ENCODE assay signal across 12 cellular contexts in the genomic region with DNA sequence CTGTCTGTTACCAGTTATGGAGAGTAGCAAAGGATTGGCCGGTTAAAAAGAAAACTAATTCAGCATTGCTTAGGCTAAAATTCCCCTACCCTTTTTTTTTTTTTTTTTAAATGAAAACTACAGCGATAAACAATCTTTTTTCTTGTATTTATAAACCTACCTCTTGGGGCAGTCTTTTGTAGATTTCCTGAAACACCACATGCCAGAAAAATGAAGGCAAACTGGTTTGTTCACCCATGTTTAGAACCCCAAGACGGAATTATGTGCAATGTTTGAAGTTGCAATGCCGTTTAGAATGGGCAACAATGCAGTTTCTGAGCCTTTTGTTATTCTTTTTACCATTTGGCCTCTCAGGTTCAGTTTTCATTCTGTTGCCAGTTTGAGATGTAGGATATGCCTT. TPM values are rescaled to one million over a fixed set of nuclear protein-coding genes. Genes with fewer than 3 reads are reported as not detected.
DNase-seq lines count a peak whose midpoint lies in the region; ATAC-seq, FAIRE-seq and TF ChIP-seq lines count a peak whose summit lies in the region.
"Had no signal": no experiment of that assay in that cellular context is flagged by ENCODE, and none has a peak within 500 bp of the region (broad histone marks: within the 10 kb centered on the region; RNA-seq: fewer than 3 reads in every experiment).

No MANE protein-coding gene starts in this region.

- no peaks in the 10 kb centered on the region for H3K27me3 Mint-ChIP-seq in neural crest cell (ENCODE audit: low read depth)

- no peak for DNase-seq in neural crest cell (ENCODE audit: low read depth, low spot score)
- no peak for DNase-seq in aorta
- no peak for DNase-seq in KG1 (lab: John Stamatoyannopoulos, UW)
- no peak for DNase-seq in GM19240 (ENCODE audit: insufficient read length, low spot score)
- DNase-seq: activated T-cell treated with anti-CD3 and anti-CD28 coated beads for 4 hours, NCI-H2081 treated with DMSO at 0.1 percent for 48 hours, right lobe of liver had no signal

- H3K36me3 ChIP-seq in DOHH2 (ENCODE audit: control insufficient read depth, low read length) (peaks cover 91% of the 10 kb centered on the region), aorta (ENCODE audit: control insufficient read depth in 1 of 2, insufficient read depth in 2 of 2, low read length in 1 of 2) (no peaks in the 10 kb centered on the region)
- H3K36me3 ChIP-seq: right lobe of liver had no signal

- ATAC-seq in HG03571 (IDR thresholded peaks at IDR 0.05; ENCODE audit: unreplicated experiment) (no peak), aorta (ENCODE audit: low FRiP score) (no peak)
- ATAC-seq: HepG2, right lobe of liver had no signal

- H3K27me3 ChIP-seq in DOHH2 (ENCODE audit: control insufficient read depth, low read length) (no peaks in the 10 kb centered on the region), aorta (ENCODE audit: control insufficient read depth in 1 of 2, insufficient read depth in 2 of 2, low read length in 1 of 2) (no peaks in the 10 kb centered on the region)
- H3K27me3 ChIP-seq: right lobe of liver had no signal

- H3K27ac ChIP-seq in DOHH2 (ENCODE audit: low read depth, low read length) (no peak overlapping the region), aorta (ENCODE audit: low read depth in 1 of 2, low read length in 2 of 2) (no peak overlapping the region)
- H3K27ac ChIP-seq: right lobe of liver had no signal

- peak overlapping the region; percentile 83 for H3K27ac Mint-ChIP-seq in neural crest cell (ENCODE audit: unreplicated experiment)

- peaks cover 56% of the 10 kb centered on the region for H4K20me1 ChIP-seq in DOHH2 (ENCODE audit: control insufficient read depth, insufficient read depth, low read depth, low read length)

- intact Hi-C loops in aorta (cut with DNase I): no loop called here

- H3K79me2 ChIP-seq in DOHH2 (ENCODE audit: control insufficient read depth, low read length): peaks cover 100% of the 10 kb centered on the region

- H3K9me3 Mint-ChIP-seq in neural crest cell: no peaks in the 10 kb centered on the region

- WGBS in aorta, 2 donors: 77% methylated on average over 4 of the region's 4 CpGs

- peaks cover 53% of the 10 kb centered on the region for H3K4me1 Mint-ChIP-seq in neural crest cell

- H3F3A ChIP-seq in DOHH2 (ENCODE audit: control insufficient read depth, insufficient read depth): peaks cover 14% of the 10 kb centered on the region

- TF ChIP-seq CTCF in DOHH2 (IDR thresholded peaks at IDR 0.05; ENCODE audit: low read depth, low read length, poor library complexity, severe bottlenecking) (no peak), LNCAP (IDR thresholded peaks at IDR 0.05) (peak; percentile 40), neural crest cell (conservative IDR thresholded peaks at IDR 0.05) (no peak)

- H3K9me2 ChIP-seq in DOHH2 (replicated peaks; ENCODE audit: control insufficient read depth, low read length): no peaks in the 10 kb centered on the region

- peak; percentile 51 for FAIRE-seq in endometrium (lab: Jason Lieb, UNC)
- FAIRE-seq: HepG2 had no signal

- no peak overlapping the region for H3K4me3 Mint-ChIP-seq in neural crest cell

- H3K36me3 Mint-ChIP-seq in neural crest cell (ENCODE audit: low read depth): no peaks in the 10 kb centered on the region

- H3K4me3 ChIP-seq in DOHH2 (ENCODE audit: low read length) (no peak overlapping the region), aorta (ENCODE audit: low read length in 2 of 2) (no peak overlapping the region)
- H3K4me3 ChIP-seq: right lobe of liver had no signal

- peak overlapping the region; percentile 12; the same call in 1 of the 2 replicates for H3K4me2 ChIP-seq in DOHH2 (ENCODE audit: low read length)

- H3K9me3 ChIP-seq in DOHH2 (ENCODE audit: control insufficient read depth, insufficient read depth, low read length) (no peaks in the 10 kb centered on the region), aorta (ENCODE audit: control insufficient read depth, low read length) (no peaks in the 10 kb centered on the region)
- H3K9me3 ChIP-seq: right lobe of liver had no signal

- H3K4me1 ChIP-seq in DOHH2 (ENCODE audit: control insufficient read depth, low read length) (peaks cover 95% of the 10 kb centered on the region), aorta (ENCODE audit: control insufficient read depth in 1 of 2, insufficient read depth in 2 of 2, low read length in 2 of 2) (peaks cover 4 to 5% of the 10 kb centered on the region in 2 donors)

RNA-seq across cellular contexts. Expression of gene PRDM2, which starts 59.1 kb away (rescaled TPM):
- total RNA-seq in neural crest cell: 52.4 and 55.2 TPM in 2 replicates
- total RNA-seq in aorta: 10 to 100 TPM; 55.6 to 58.7 TPM
- polyA plus RNA-seq in aorta: 10 to 100 TPM; 11.1 to 20.8 TPM
